ENCODE assay signal across 8 cellular contexts in the genomic region with DNA sequence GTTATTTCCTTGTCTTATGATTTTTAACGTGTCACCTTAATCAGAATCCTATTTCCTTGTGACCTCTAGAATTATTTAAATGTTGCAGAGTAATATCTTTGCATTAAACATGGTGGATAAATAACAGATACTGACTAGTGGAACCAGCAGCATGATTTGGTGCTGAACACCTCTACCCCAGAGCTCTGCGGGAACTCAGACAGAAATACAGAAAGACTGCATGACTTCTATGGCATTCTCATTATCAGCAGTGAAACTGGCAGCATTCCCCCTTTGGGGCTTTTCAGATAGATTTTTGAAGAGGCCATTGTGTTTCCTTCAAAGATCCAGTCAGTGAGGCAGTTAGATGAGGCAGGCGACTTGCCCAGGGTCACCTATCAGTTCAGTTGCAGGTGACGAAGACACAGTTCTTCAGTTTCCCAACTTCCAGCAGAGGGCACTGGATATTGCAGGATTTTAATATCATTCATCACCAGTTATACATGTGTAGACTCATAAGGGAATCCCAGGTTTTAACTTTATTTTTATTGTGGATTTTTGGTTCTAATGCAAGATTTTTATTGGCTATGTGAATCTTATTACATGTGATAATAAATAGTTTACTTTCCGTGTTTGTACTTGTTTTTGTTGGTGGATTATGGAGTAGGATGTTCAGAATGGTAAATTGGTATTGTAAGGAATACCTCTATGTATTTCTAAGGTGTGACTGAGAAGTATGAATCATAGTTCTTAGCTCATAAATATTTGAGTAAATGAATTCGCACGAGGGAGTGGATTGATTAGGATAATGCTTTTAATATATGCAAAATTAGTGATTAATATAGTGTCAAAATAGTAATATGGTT.
A peak's percentile ranks its signal among the peaks of the same experiment; 100 is the strongest.
DNase-seq lines count a peak whose midpoint lies in the region; ATAC-seq and TF ChIP-seq lines count a peak whose summit lies in the region.

No MANE protein-coding gene starts in this region.

- H3K27ac ChIP-seq in H9 (ENCODE audit: insufficient read length, low read depth, low read length) (no peak overlapping the region), fibroblast of lung (ENCODE audit: insufficient read depth, low read length) (no peak overlapping the region)

- WGBS in H9 (ENCODE audit: extremely low coverage, insufficient read length, low lambda C conversion rate): 100% methylated on average over 1 of the region's 7 CpGs

- no peak overlapping the region for H3K4ac ChIP-seq in H9 (ENCODE audit: low read depth, low read length)

- H4K20me1 ChIP-seq in H9 (ENCODE audit: control insufficient read depth, insufficient read depth, insufficient read length) (no peaks in the 10 kb centered on the region), fibroblast of lung (ENCODE audit: control insufficient read depth, extremely low read depth, insufficient read depth, low read length) (no peaks in the 10 kb centered on the region)

- H2BK5ac ChIP-seq in H9 (ENCODE audit: insufficient read length, low read length): no peak overlapping the region

- no peak overlapping the region for H3K9ac ChIP-seq in H9 (ENCODE audit: extremely low read depth, insufficient read length, low read length)
- no peak overlapping the region for H3K9ac ChIP-seq in fibroblast of lung (ENCODE audit: insufficient read depth, low read length)

- H3K9me3 Mint-ChIP-seq in H9: no peaks in the 10 kb centered on the region

- H2BK120ac ChIP-seq in H9 (ENCODE audit: low read depth, low read length, poor library complexity, severe bottlenecking): no peak overlapping the region

- H3K27me3 Mint-ChIP-seq in H9 (ENCODE audit: low read depth): no peaks in the 10 kb centered on the region

- TF ChIP-seq CTCF in H9 (conservative IDR thresholded peaks at IDR 0.05) (peak; percentile 58), fibroblast of lung (conservative IDR thresholded peaks at IDR 0.05 in 1 of 2, IDR thresholded peaks at IDR 0.05 in 1 of 2; ENCODE audit: low read depth in 1 of 2, low read length in 2 of 2) (peak in 1 of 2 donors; percentile 48), retinal pigment epithelial cell (conservative IDR thresholded peaks at IDR 0.05; ENCODE audit: low read depth, low read length) (peak; percentile 47), GM10248 (IDR thresholded peaks at IDR 0.05; ENCODE audit: control extremely low read depth, extremely low read depth, low read depth, missing control alignments) (no peak)

- H3K4me2 ChIP-seq in H9 (ENCODE audit: insufficient read depth, insufficient read length, low read length) (no peak overlapping the region), fibroblast of lung (ENCODE audit: extremely low read depth, insufficient read depth, low read length) (no peak overlapping the region)

- H3K56ac ChIP-seq in H9 (ENCODE audit: insufficient read length, low read depth, low read length): no peak overlapping the region

- no peak overlapping the region for H3K4me3 ChIP-seq in fibroblast of lung (replicated peaks in 1 of 4; ENCODE audit: control extremely low read depth in 1 of 4, insufficient read depth in 1 of 4, low read depth in 3 of 4, low read length in 4 of 4)
- H3K4me3 ChIP-seq in retinal pigment epithelial cell (ENCODE audit: low read length): no peak overlapping the region

- H3K79me2 ChIP-seq in H9 (ENCODE audit: insufficient read depth, low read length): no peaks in the 10 kb centered on the region
- H3K79me2 ChIP-seq in fibroblast of lung (ENCODE audit: control insufficient read depth, insufficient read depth, low read length): no peaks in the 10 kb centered on the region

- peaks cover 17 to 67% (median 62%) of the 10 kb centered on the region in 3 experiments; a peak in 6 of 7 replicates for H3K36me3 Mint-ChIP-seq in H9 (ENCODE audit: insufficient read depth in 1 of 3, low read depth in 3 of 3)

- DNase-seq in H9 (no peak), NCI-H774 (lab: John Stamatoyannopoulos, UW) (peak; percentile 15), fibroblast of lung (ENCODE audit: low read depth in 2 of 2) (peak; percentile 19 to 32), retinal pigment epithelial cell (ENCODE audit: low read depth) (no peak), GM10248 (ENCODE audit: extremely low spot score) (no peak)

- no peak overlapping the region for H4K91ac ChIP-seq in H9 (ENCODE audit: insufficient read length, low read depth, low read length)

- ATAC-seq in HG03442 (IDR thresholded peaks at IDR 0.05; ENCODE audit: unreplicated experiment) (no peak), HG02884 (IDR thresholded peaks at IDR 0.05; ENCODE audit: unreplicated experiment) (no peak), GM19463 (IDR thresholded peaks at IDR 0.05; ENCODE audit: unreplicated experiment) (no peak)

- no peak overlapping the region for H2BK15ac ChIP-seq in H9 (ENCODE audit: low read depth, low read length)

- no peaks in the 10 kb centered on the region; a peak in 1 of 4 replicates for H3K4me1 Mint-ChIP-seq in H9

- no peak overlapping the region for H4K5ac ChIP-seq in H9 (ENCODE audit: insufficient read length, low read depth, low read length)

- H4K8ac ChIP-seq in H9 (replicated peaks; ENCODE audit: insufficient read length, low read depth, low read length): no peak overlapping the region

- no peaks in the 10 kb centered on the region for H3K79me1 ChIP-seq in H9 (ENCODE audit: insufficient read depth, low read depth, low read length, poor library complexity, severe bottlenecking)

- H2BK12ac ChIP-seq in H9 (ENCODE audit: insufficient read length, low read depth, low read length): no peak overlapping the region

- H3K27ac Mint-ChIP-seq in H9: no peak overlapping the region

- no peak overlapping the region for H3K23ac ChIP-seq in H9 (ENCODE audit: insufficient read length, low read depth, low read length)

- no peak overlapping the region for H3K18ac ChIP-seq in H9 (ENCODE audit: insufficient read length, low read depth, low read length)

- no peak overlapping the region for H2AK5ac ChIP-seq in H9 (ENCODE audit: insufficient read length, low read length)

- H3T11ph ChIP-seq in H9 (ENCODE audit: low read length): no peak overlapping the region

- H3K14ac ChIP-seq in H9 (ENCODE audit: insufficient read depth, low read length): no peak overlapping the region

- POLR2A ChIA-PET in GM10248 (lab: Yijun Ruan, JAX): no interaction called here

- H3K9me3 ChIP-seq in H9 (ENCODE audit: control insufficient read depth, low read depth, low read length): no peaks in the 10 kb centered on the region
- no peaks in the 10 kb centered on the region for H3K9me3 ChIP-seq in fibroblast of lung (ENCODE audit: control insufficient read depth, insufficient read depth, low read depth, low read length)

- no peak overlapping the region for H2BK20ac ChIP-seq in H9 (ENCODE audit: low read depth, low read length, poor library complexity, severe bottlenecking)

- H3K27me3 ChIP-seq in H9 (ENCODE audit: insufficient read depth, low read length): no peaks in the 10 kb centered on the region
- no peaks in the 10 kb centered on the region for H3K27me3 ChIP-seq in fibroblast of lung (ENCODE audit: control insufficient read depth, insufficient read depth, low read length)

- no peaks in the 10 kb centered on the region for H3K36me3 ChIP-seq in fibroblast of lung (ENCODE audit: control insufficient read depth, insufficient read depth, low read length)

- CTCF ChIA-PET in GM10248 (lab: Yijun Ruan, JAX): interaction anchor here (2.1 kb wide), 1 partner anchor 24 kb away, joined by 4 read pairs; no protein-coding TSS in a partner anchor

- no peaks in the 10 kb centered on the region for H3K4me1 ChIP-seq in H9 (ENCODE audit: insufficient read depth, low read length)
- no peaks in the 10 kb centered on the region for H3K4me1 ChIP-seq in fibroblast of lung (ENCODE audit: control insufficient read depth, extremely low read depth, insufficient read depth, low read length)

- H2AFZ ChIP-seq in H9 (ENCODE audit: low read length): no peak overlapping the region
- H2AFZ ChIP-seq in fibroblast of lung (ENCODE audit: low read length): no peak overlapping the region

- H3K23me2 ChIP-seq in H9 (ENCODE audit: insufficient read length, low read depth, low read length, poor library complexity, severe bottlenecking): no peaks in the 10 kb centered on the region

- H3K4me3 Mint-ChIP-seq in H9: no peak overlapping the region

Comparison
In these comparisons a context has a peak if more than half of its experiments do, and no peak if none do; other contexts are left out.
1. DNase-seq: peak in NCI-H774 (single experiment) and fibroblast of lung (2 of 2); none in H9 (single experiment), retinal pigment epithelial cell (single experiment) and GM10248 (single experiment).